18 cellular contexts compared by ENCODE assay signal in genomic region chr9:95096381-95096780, GRCh38.
DNase-seq lines count a peak whose midpoint lies in the region; ATAC-seq and TF ChIP-seq lines count a peak whose summit lies in the region.
"Had no signal": no experiment of that assay in that cellular context is flagged by ENCODE, and none has a peak within 500 bp of the region (broad histone marks: within the 10 kb centered on the region; RNA-seq: fewer than 3 reads in every experiment).

No MANE protein-coding gene starts in this region.

- CTCF ChIA-PET in activated CD8-positive, alpha-beta memory T cell treated with anti-CD3 and anti-CD28 coated beads, Interleukin-2, amount 10 ng/mL, durations not matched to agents 7 days and 5 days (lab: Charles Lee): no interaction called here

- H3K36me3 ChIP-seq in WERI-Rb-1: peaks cover 28% of the 10 kb centered on the region
- no peaks in the 10 kb centered on the region for H3K36me3 ChIP-seq in kidney epithelial cell (ENCODE audit: control insufficient read depth, insufficient read depth, low read length)
- peaks cover 15 to 18% of the 10 kb centered on the region in 2 donors for H3K36me3 ChIP-seq in stomach smooth muscle (ENCODE audit: control insufficient read depth in 2 of 2, insufficient read depth in 2 of 2, low read length in 2 of 2)
- H3K36me3 ChIP-seq: neural progenitor cell had no signal

- H3K4me3 Mint-ChIP-seq in activated CD8-positive, alpha-beta memory T cell treated with anti-CD3 and anti-CD28 coated beads, Interleukin-2, amount 10 ng/mL, durations not matched to agents 7 days and 5 days: no peak overlapping the region

- peaks cover 67% of the 10 kb centered on the region for H3K4me1 ChIP-seq in stomach smooth muscle (ENCODE audit: control insufficient read depth, insufficient read depth, low read length)

- in situ Hi-C loops in GM13977 (cut with MboI; ENCODE audit: low pct_unique_long_range_greater_than_20kb, low sequenced_read_pairs, unreplicated experiment): no loop called here

- H3K9me3 Mint-ChIP-seq in activated CD8-positive, alpha-beta memory T cell treated with anti-CD3 and anti-CD28 coated beads, Interleukin-2, amount 10 ng/mL, durations not matched to agents 7 days and 5 days (ENCODE audit: low read depth): no peaks in the 10 kb centered on the region
- H3K9me3 Mint-ChIP-seq: neural progenitor cell had no signal

- no peaks in the 10 kb centered on the region for H3K27me3 Mint-ChIP-seq in activated CD8-positive, alpha-beta memory T cell treated with anti-CD3 and anti-CD28 coated beads, Interleukin-2, amount 10 ng/mL, durations not matched to agents 7 days and 5 days

- no peak overlapping the region for H3K27ac Mint-ChIP-seq in activated CD8-positive, alpha-beta memory T cell treated with anti-CD3 and anti-CD28 coated beads, Interleukin-2, amount 10 ng/mL, durations not matched to agents 7 days and 5 days
- H3K27ac Mint-ChIP-seq: neural progenitor cell had no signal

- no peak for ATAC-seq in activated CD8-positive, alpha-beta memory T cell treated with anti-CD3 and anti-CD28 coated beads, Interleukin-2, amount 10 ng/mL, durations not matched to agents 7 days and 5 days
- no peak for ATAC-seq in GM19463 (IDR thresholded peaks at IDR 0.05; ENCODE audit: unreplicated experiment)

- H3K27me3 ChIP-seq in WERI-Rb-1 (ENCODE audit: insufficient read depth, low read depth, severe bottlenecking) (no peaks in the 10 kb centered on the region), kidney epithelial cell (ENCODE audit: control insufficient read depth, insufficient read depth, low read length) (no peaks in the 10 kb centered on the region), stomach smooth muscle (ENCODE audit: control insufficient read depth in 1 of 2, insufficient read depth in 2 of 2, low read length in 2 of 2) (no peaks in the 10 kb centered on the region)
- H3K27me3 ChIP-seq: neural progenitor cell had no signal

- peaks cover 9% of the 10 kb centered on the region for H3K4me1 Mint-ChIP-seq in activated CD8-positive, alpha-beta memory T cell treated with anti-CD3 and anti-CD28 coated beads, Interleukin-2, amount 10 ng/mL, durations not matched to agents 7 days and 5 days

- H3K9me3 ChIP-seq in WERI-Rb-1 (ENCODE audit: severe bottlenecking): no peaks in the 10 kb centered on the region
- H3K9me3 ChIP-seq in stomach smooth muscle (ENCODE audit: control insufficient read depth in 2 of 2, low read length in 2 of 2): peaks cover 0 to 3% of the 10 kb centered on the region in 2 donors

- no peak overlapping the region for H3K9ac ChIP-seq in stomach smooth muscle (ENCODE audit: low read length in 2 of 2)
- H3K9ac ChIP-seq: neural progenitor cell had no signal

- DNase-seq in GM13977 (ENCODE audit: low spot score) (no peak), WERI-Rb-1 (peak; percentile 58), kidney epithelial cell (ENCODE audit: low read depth) (no peak), erythroblast (lab: John Stamatoyannopoulos, UW) (no peak), DMS 273 (lab: John Stamatoyannopoulos, UW; ENCODE audit: unreplicated experiment) (no peak)
- no peak for DNase-seq in activated CD8-positive, alpha-beta memory T cell treated with anti-CD3 and anti-CD28 coated beads, Interleukin-2, amount 10 ng/mL, durations not matched to agents 7 days and 5 days
- DNase-seq: activated CD4-positive, CD25-positive, alpha-beta regulatory T cell; activated naive CD4-positive, alpha-beta T cell; C1 segment of cervical spinal cord; foreskin melanocyte; mesendoderm; NCI-H1694 treated with DMSO at 0.1 percent for 48 hours; NCI-H524 treated with DMSO at 0.1 percent for 48 hours; PC-9; stimulated activated CD4-positive, alpha-beta T cell treated with anti-CD3 and anti-CD28 coated beads, Interleukin-4, amount 100 ng/mL, for 1 hour had no signal

- TF ChIP-seq CTCF in GM13977 (IDR thresholded peaks at IDR 0.05; ENCODE audit: extremely low read depth, insufficient read depth, missing control alignments) (peak; percentile 7), WERI-Rb-1 (IDR thresholded peaks at IDR 0.05; ENCODE audit: low read depth, low read length) (peak; percentile 66), kidney epithelial cell (IDR thresholded peaks at IDR 0.05; ENCODE audit: insufficient read depth, low read length, poor library complexity, severe bottlenecking) (peak; percentile 1)

- no peak overlapping the region for H3K27ac ChIP-seq in WERI-Rb-1
- peak overlapping the region; percentile 46 for H3K27ac ChIP-seq in stomach smooth muscle (ENCODE audit: low read length)
- H3K27ac ChIP-seq: neural progenitor cell, PC-9 had no signal

- TF ChIP-seq POLR2A in erythroblast (IDR thresholded peaks at IDR 0.05; ENCODE audit: low read length): no peak

- H3K36me3 Mint-ChIP-seq in activated CD8-positive, alpha-beta memory T cell treated with anti-CD3 and anti-CD28 coated beads, Interleukin-2, amount 10 ng/mL, durations not matched to agents 7 days and 5 days: no peaks in the 10 kb centered on the region

- H3K4me3 ChIP-seq in WERI-Rb-1 (ENCODE audit: low read depth, low read length) (no peak overlapping the region), kidney epithelial cell (ENCODE audit: low read depth, low read length) (no peak overlapping the region), stomach smooth muscle (ENCODE audit: low read length in 2 of 2) (no peak overlapping the region)
- H3K4me3 ChIP-seq: neural progenitor cell, PC-9 had no signal

Comparison
In these comparisons a context has a peak if more than half of its experiments do, and no peak if none do; other contexts are left out.
1. CTCF ChIP-seq: peak in every context shown above with its lines; median percentile 66 in WERI-Rb-1; 7 in GM13977; 1 in kidney epithelial cell.